ENCODE assay signal across 17 cellular contexts in the genomic region with DNA sequence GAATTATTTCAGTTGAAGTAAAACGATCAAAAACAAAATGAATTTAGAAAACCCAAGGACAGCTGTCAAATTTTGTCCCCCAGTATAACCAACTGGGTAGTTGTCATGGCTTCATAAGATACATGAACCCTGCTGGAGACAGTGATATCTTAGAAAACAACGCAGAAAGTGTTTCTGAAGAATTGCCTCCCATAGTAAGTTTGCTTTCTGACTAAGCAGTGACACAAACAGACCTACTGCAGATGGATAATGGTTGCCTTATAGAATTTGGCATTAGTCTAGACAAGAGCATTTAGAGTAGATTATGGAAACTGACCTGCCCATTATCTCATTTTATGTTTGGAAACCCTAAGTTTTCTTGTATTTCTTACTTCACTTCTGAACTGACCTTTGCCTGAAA.
A peak's percentile ranks its signal among the peaks of the same experiment; 100 is the strongest.
DNase-seq lines count a peak whose midpoint lies in the region; ATAC-seq and TF ChIP-seq lines count a peak whose summit lies in the region.
"Had no signal": no experiment of that assay in that cellular context is flagged by ENCODE, and none has a peak within 500 bp of the region (broad histone marks: within the 10 kb centered on the region; RNA-seq: fewer than 3 reads in every experiment).

No MANE protein-coding gene starts in this region.

- TF ChIP-seq POLR2A in erythroblast (IDR thresholded peaks at IDR 0.05; ENCODE audit: low read length) = no peak

- ATAC-seq in foreskin keratinocyte = peak; percentile 9
- ATAC-seq in HG02981 (IDR thresholded peaks at IDR 0.05; ENCODE audit: unreplicated experiment) = no peak
- ATAC-seq: CD8-positive, alpha-beta T cell; HCT116 had no signal

- H3K4me3 Mint-ChIP-seq in HFFc6 (no peak overlapping the region), osteocyte (ENCODE audit: unreplicated experiment) (no peak overlapping the region)
- H3K4me3 Mint-ChIP-seq: B cell; CD8-positive, alpha-beta T cell had no signal

- TF ChIP-seq CTCF in HFFc6 (IDR thresholded peaks at IDR 0.05) (no peak), foreskin keratinocyte (conservative IDR thresholded peaks at IDR 0.05) (no peak), osteocyte (IDR thresholded peaks at IDR 0.05) (no peak)

- DNase-seq in HFFc6 (no peak), amniotic epithelial cell (ENCODE audit: low read depth) (peak; percentile 43), foreskin keratinocyte (no peak), osteocyte (ENCODE audit: extremely low spot score, unreplicated experiment) (no peak), epidermal melanocyte (ENCODE audit: insufficient read length, low spot score) (no peak), COLO829 (ENCODE audit: low spot score) (no peak), erythroblast (lab: John Stamatoyannopoulos, UW) (no peak)
- DNase-seq: CD8-positive, alpha-beta T cell; COR-L47; DMS 273 treated with DMSO at 0.1 percent for 48 hours; GF-D8; GOT3; H7 had no signal

- H3K4me1 ChIP-seq in foreskin keratinocyte = peaks cover 19% of the 10 kb centered on the region
- H3K4me1 ChIP-seq: BLaER1 treated with 17β-estradiol and CSF1 and Interleukin-3, amounts not matched to agents 10 nM and 100 nM had no signal

- H3K27ac ChIP-seq in foreskin keratinocyte = no peak overlapping the region
- H3K27ac ChIP-seq: BLaER1 treated with 17β-estradiol and CSF1 and Interleukin-3, amounts not matched to agents 10 nM and 100 nM had no signal

- H3K4me1 Mint-ChIP-seq in HFFc6 (ENCODE audit: low read depth) = peaks cover 57% of the 10 kb centered on the region
- H3K4me1 Mint-ChIP-seq in osteocyte (ENCODE audit: unreplicated experiment) = peaks cover 43% of the 10 kb centered on the region
- H3K4me1 Mint-ChIP-seq: B cell had no signal

- H3K27ac Mint-ChIP-seq in HFFc6 (peak overlapping the region; percentile 80), osteocyte (ENCODE audit: unreplicated experiment) (peak overlapping the region; percentile 54)
- H3K27ac Mint-ChIP-seq: B cell; CD8-positive, alpha-beta T cell had no signal

- H3K27me3 Mint-ChIP-seq in HFFc6 (ENCODE audit: insufficient read depth) (no peaks in the 10 kb centered on the region), osteocyte (ENCODE audit: unreplicated experiment) (no peaks in the 10 kb centered on the region)
- H3K27me3 Mint-ChIP-seq: B cell had no signal

- no peaks in the 10 kb centered on the region for H3K27me3 ChIP-seq in foreskin keratinocyte
- H3K27me3 ChIP-seq: BLaER1 treated with 17β-estradiol and CSF1 and Interleukin-3, amounts not matched to agents 10 nM and 100 nM had no signal

- H3K9me3 Mint-ChIP-seq in HFFc6 (peaks cover 16% of the 10 kb centered on the region), osteocyte (ENCODE audit: unreplicated experiment) (peaks cover 9% of the 10 kb centered on the region)

- H3K36me3 Mint-ChIP-seq in HFFc6 (ENCODE audit: low read depth) (peaks cover 23% of the 10 kb centered on the region), osteocyte (ENCODE audit: unreplicated experiment) (peaks cover 9% of the 10 kb centered on the region)
- H3K36me3 Mint-ChIP-seq: CD8-positive, alpha-beta T cell had no signal
